1 cellular context compared by ENCODE assay signal in the genomic region with DNA sequence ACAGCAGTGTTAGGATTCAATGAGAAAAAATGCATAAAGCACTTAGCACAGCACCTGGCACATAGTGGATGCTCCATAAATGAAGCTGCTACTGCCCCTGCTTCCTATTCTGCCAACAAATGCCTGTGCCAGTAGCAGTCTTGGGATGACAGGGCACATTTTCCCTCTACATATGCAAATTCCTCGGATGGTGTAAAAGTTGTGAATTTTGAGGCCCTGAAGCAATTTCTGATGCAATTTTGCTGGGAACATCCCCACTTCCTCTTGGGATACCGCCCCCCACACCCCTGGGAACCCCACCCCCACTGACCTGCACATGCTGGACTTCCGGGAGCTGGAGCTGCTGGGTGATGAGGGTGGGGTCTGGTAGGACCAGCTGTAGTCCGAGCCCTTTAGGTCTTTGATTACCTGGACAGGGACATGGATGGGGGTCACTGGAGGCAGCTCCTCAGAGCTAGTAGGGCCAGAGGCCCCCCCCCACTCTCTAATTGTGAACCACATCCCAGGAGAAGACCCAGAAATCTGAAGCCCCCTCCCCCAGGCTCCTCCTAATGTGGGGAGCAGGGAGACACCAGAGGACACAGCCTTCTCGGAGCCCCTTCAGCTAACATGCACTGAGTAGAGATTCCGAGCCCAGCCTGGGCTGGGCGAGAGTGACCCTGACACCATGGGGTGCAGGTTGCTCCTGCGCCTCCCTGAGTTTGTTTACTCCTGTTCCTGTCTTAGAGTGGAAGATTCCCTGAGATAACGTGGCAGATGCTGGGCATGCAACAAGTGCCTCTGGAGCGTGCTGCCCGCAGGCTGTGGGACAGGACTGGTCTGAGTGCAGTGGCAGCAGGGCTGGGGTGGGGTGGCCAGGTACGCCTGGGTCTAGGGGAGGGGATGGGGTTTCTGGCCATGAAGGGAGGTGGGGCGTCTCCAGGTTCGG.
TF ChIP-seq lines count a peak whose summit lies in the region.

No MANE protein-coding gene starts in this region.

TF ChIP-seq in GM23338, 12 proteins besides CTCF, POLR2A, EP300 and RAD21 (continued from another document):
- TF ChIP-seq, protein P1, sequence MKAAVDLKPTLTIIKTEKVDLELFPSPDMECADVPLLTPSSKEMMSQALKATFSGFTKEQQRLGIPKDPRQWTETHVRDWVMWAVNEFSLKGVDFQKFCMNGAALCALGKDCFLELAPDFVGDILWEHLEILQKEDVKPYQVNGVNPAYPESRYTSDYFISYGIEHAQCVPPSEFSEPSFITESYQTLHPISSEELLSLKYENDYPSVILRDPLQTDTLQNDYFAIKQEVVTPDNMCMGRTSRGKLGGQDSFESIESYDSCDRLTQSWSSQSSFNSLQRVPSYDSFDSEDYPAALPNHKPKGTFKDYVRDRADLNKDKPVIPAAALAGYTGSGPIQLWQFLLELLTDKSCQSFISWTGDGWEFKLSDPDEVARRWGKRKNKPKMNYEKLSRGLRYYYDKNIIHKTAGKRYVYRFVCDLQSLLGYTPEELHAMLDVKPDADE (IDR thresholded peaks at IDR 0.05): no peak
- no peak for TF ChIP-seq CREB1 (CRISPR knock-in tag; IDR thresholded peaks at IDR 0.05; ENCODE audit: low read depth)
